In the genomic region with DNA sequence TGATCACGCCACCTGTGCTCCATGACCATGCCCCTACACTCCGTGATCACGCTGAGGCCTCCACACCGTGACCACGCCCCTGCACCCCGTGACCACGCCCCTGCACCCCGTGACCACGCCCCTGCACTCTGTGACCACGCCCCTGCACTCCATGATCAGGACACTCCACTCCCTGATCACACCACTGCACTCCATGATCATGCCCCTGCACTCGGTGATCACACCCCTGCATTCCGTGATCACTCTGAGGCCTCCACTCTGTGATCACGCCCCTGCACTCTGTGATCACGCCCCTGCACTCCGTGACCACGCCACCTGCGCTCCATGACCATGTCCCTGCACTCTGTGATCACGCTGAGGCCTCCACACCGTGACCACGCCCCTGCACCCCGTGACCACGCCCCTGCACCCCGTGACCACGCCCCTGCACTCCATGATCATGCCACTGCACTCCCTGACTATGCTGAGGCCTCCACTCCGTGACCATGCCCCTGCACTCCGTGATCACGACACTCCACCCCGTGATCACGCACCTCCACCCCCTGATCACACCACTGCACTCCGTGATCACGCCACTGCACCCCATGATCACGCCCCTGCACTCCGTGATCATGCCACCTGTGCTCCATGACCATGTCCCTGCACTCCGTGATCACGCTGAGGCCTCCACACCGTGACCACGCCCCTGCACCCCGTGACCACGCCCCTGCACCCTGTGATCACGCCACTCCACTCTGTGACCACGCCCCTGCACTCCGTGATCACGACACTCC, we compare ENCODE assay signal across 18 cellular contexts. TPM values are rescaled to one million over a fixed set of nuclear protein-coding genes. Genes with fewer than 3 reads are reported as not detected.
DNase-seq lines count a peak whose midpoint lies in the region; ATAC-seq and TF ChIP-seq lines count a peak whose summit lies in the region.
"Had no signal": no experiment of that assay in that cellular context is flagged by ENCODE, and none has a peak within 500 bp of the region (broad histone marks: within the 10 kb centered on the region; RNA-seq: fewer than 3 reads in every experiment).

No MANE protein-coding gene starts in this region.

- H4K91ac ChIP-seq in trophoblast cell (ENCODE audit: low read depth, low read length), result no peak overlapping the region

- POLR2A ChIA-PET in HCT116 (lab: Charles Lee), result no interaction called here

- no peak overlapping the region for H3K27ac ChIP-seq in BLaER1
- no peak overlapping the region for H3K27ac ChIP-seq in HCT116 (ENCODE audit: low read depth, low read length)
- no peak overlapping the region for H3K27ac ChIP-seq in trophoblast cell (ENCODE audit: low read depth, low read length)

- WGBS in trophoblast cell (ENCODE audit: extremely low coverage, insufficient coverage, insufficient read length), result no CpG with 5 or more reads among the region's 43 CpGs

- H3K23ac ChIP-seq in trophoblast cell (ENCODE audit: low read length), result no peak overlapping the region

- no TSS peak for BruUV-seq in HCT116 (replicated peaks; lab: Mats Ljungman, UMichigan)

- DNase-seq in HCT116 (ENCODE audit: low read depth, low spot score), result no peak
- DNase-seq in chondrocyte (ENCODE audit: low spot score), result peak; percentile 62
- DNase-seq in trophoblast cell, result no peak
- DNase-seq in activated T-cell treated with anti-CD3 and anti-CD28 coated beads for 4 hours, result no peak
- DNase-seq: ACHN, DMS79 treated with DMSO at 0.1 percent for 48 hours, H7, NCI-H1105, NCI-H187 treated with DMSO at 0.1 percent for 48 hours, NCI-H345, NCI-H524 treated with DMSO at 0.1 percent for 48 hours, PC-3, RPMI8226, SIG-M5 had no signal

- no peak overlapping the region for H4K8ac ChIP-seq in trophoblast cell (ENCODE audit: low read depth, low read length)

- H3K9ac ChIP-seq in BLaER1, result no peak overlapping the region
- no peak overlapping the region for H3K9ac ChIP-seq in HCT116 (ENCODE audit: low read length)
- H3K9ac ChIP-seq in trophoblast cell (ENCODE audit: low read length), result no peak overlapping the region

- RAD21 ChIA-PET in HCT116 (lab: Charles Lee; ENCODE audit: low non-redundant PET in 1 of 2, low total read pairs in 2 of 2, uncharacterized antibody in 2 of 2, unreplicated experiment in 2 of 2), result no interaction called here

- no peaks in the 10 kb centered on the region for H3K27me3 ChIP-seq in BLaER1
- H3K27me3 ChIP-seq in HCT116 (ENCODE audit: insufficient read depth, low read length), result no peaks in the 10 kb centered on the region
- no peaks in the 10 kb centered on the region for H3K27me3 ChIP-seq in trophoblast cell (ENCODE audit: insufficient read depth, low read length)

- H3K9me2 ChIP-seq in HCT116 (ENCODE audit: insufficient read depth), result no peaks in the 10 kb centered on the region

- no peaks in the 10 kb centered on the region for H3K36me3 ChIP-seq in BLaER1
- no peaks in the 10 kb centered on the region for H3K36me3 ChIP-seq in HCT116 (ENCODE audit: control insufficient read depth in 1 of 2, insufficient read depth in 2 of 2, low read length in 2 of 2)
- no peaks in the 10 kb centered on the region for H3K36me3 ChIP-seq in trophoblast cell (ENCODE audit: control insufficient read depth in 1 of 2, insufficient read depth in 2 of 2, low read length in 2 of 2)

- no peaks in the 10 kb centered on the region for H3K79me2 ChIP-seq in HCT116 (ENCODE audit: insufficient read depth, low read length)
- H3K79me2 ChIP-seq in trophoblast cell (ENCODE audit: control insufficient read depth, insufficient read depth, low read length, poor library complexity), result no peaks in the 10 kb centered on the region

- H3K4me3 ChIP-seq in BLaER1 (no peak overlapping the region), HCT116 (replicated peaks in 1 of 2; ENCODE audit: low read depth in 1 of 2, low read length in 2 of 2) (no peak overlapping the region), trophoblast cell (ENCODE audit: low read depth, low read length) (peak overlapping the region; percentile 30)

- no peak for TF ChIP-seq RAD21 in HCT116 (IDR thresholded peaks at IDR 0.05; ENCODE audit: low read depth)

- H4K12ac ChIP-seq in trophoblast cell (ENCODE audit: low read depth, low read length), result no peak overlapping the region

- H2AFZ ChIP-seq in HCT116 (ENCODE audit: low read depth, low read length, poor library complexity, severe bottlenecking) (no peak overlapping the region), trophoblast cell (ENCODE audit: insufficient read depth, low read length, poor library complexity) (no peak overlapping the region)

- TF ChIP-seq POLR2A in HCT116 (IDR thresholded peaks at IDR 0.05; ENCODE audit: borderline replicate concordance, extremely low read depth, insufficient read depth, insufficient read length), result no peak

- H3K4ac ChIP-seq in trophoblast cell (ENCODE audit: low read depth, low read length), result no peak overlapping the region

- H3K4me1 ChIP-seq in BLaER1 (peaks cover 83% of the 10 kb centered on the region), HCT116 (ENCODE audit: control insufficient read depth in 1 of 2, insufficient read depth in 2 of 2, low read length in 2 of 2) (peaks cover 0 to 5% of the 10 kb centered on the region in 2 experiments; a peak in 1 of 4 replicates), trophoblast cell (ENCODE audit: control insufficient read depth in 1 of 2, insufficient read depth in 2 of 2, low read length in 2 of 2) (no peaks in the 10 kb centered on the region)

- ATAC-seq in HCT116 (peak; percentile 57), GM21367 (IDR thresholded peaks at IDR 0.05; ENCODE audit: unreplicated experiment) (no peak), GM18867 (IDR thresholded peaks at IDR 0.05; ENCODE audit: unreplicated experiment) (no peak)
- ATAC-seq: PC-3, SK-N-SH treated with all-trans-retinoic acid at 6 μM for 48 hours had no signal

- H3K27me3 Mint-ChIP-seq in chondrocyte (ENCODE audit: low read depth), result peaks cover 3% of the 10 kb centered on the region

- H4K20me1 ChIP-seq in BLaER1 (peaks cover 57% of the 10 kb centered on the region), HCT116 (ENCODE audit: insufficient read depth) (no peaks in the 10 kb centered on the region)

- no peaks in the 10 kb centered on the region for H3K4me1 Mint-ChIP-seq in chondrocyte (ENCODE audit: low read depth)

- no peak overlapping the region for H3K27ac Mint-ChIP-seq in chondrocyte (ENCODE audit: unreplicated experiment)

- TF ChIP-seq CTCF in HCT116 (IDR thresholded peaks at IDR 0.05 in 2 of 3, conservative IDR thresholded peaks at IDR 0.05 in 1 of 3; ENCODE audit: borderline replicate concordance in 1 of 3, insufficient read depth in 1 of 3, low read depth in 2 of 3, low read length in 2 of 3) (no peak), chondrocyte (IDR thresholded peaks at IDR 0.05) (no peak)

- no peak overlapping the region for H2BK12ac ChIP-seq in trophoblast cell (ENCODE audit: low read length)

- H2AK5ac ChIP-seq in trophoblast cell (ENCODE audit: low read length), result no peak overlapping the region

- no peaks in the 10 kb centered on the region for H3K79me1 ChIP-seq in trophoblast cell (ENCODE audit: low read length)

- H3K9me3 ChIP-seq in BLaER1 (no peaks in the 10 kb centered on the region), HCT116 (ENCODE audit: control insufficient read depth in 1 of 2, insufficient read depth in 1 of 2, low read depth in 1 of 2, low read length in 2 of 2) (no peaks in the 10 kb centered on the region), trophoblast cell (ENCODE audit: insufficient read depth, low read depth, low read length) (peaks cover 6% of the 10 kb centered on the region)

- H3K18ac ChIP-seq in trophoblast cell (ENCODE audit: low read length), result no peak overlapping the region

- H2BK5ac ChIP-seq in trophoblast cell (ENCODE audit: low read depth, low read length, poor library complexity), result no peak overlapping the region

- H3K4me3 Mint-ChIP-seq in chondrocyte (ENCODE audit: unreplicated experiment), result no peak overlapping the region

- intact Hi-C loops in HCT116 (cut with micrococcal nuclease), result no loop called here

- H3K4me2 ChIP-seq in BLaER1 (peak overlapping the region; percentile 83), HCT116 (ENCODE audit: low read length) (no peak overlapping the region), trophoblast cell (ENCODE audit: low read length) (no peak overlapping the region)

- CTCF ChIA-PET in HCT116 (lab: Charles Lee), result no interaction called here

- no peak overlapping the region for H3K14ac ChIP-seq in trophoblast cell (ENCODE audit: low read length)

- no peak overlapping the region for H2BK120ac ChIP-seq in trophoblast cell (ENCODE audit: insufficient read depth, low read length, poor library complexity)

- no peaks in the 10 kb centered on the region for H3K36me3 Mint-ChIP-seq in chondrocyte (ENCODE audit: low read depth)

- no peaks in the 10 kb centered on the region for H3K9me3 Mint-ChIP-seq in chondrocyte (ENCODE audit: low read depth)

TF ChIP-seq in HCT116, 20 proteins besides CTCF, POLR2A, EP300 and RAD21:
- TF ChIP-seq SIN3A (IDR thresholded peaks at IDR 0.05; ENCODE audit: low read depth), result no peak
- TF ChIP-seq FOSL1 (IDR thresholded peaks at IDR 0.05; ENCODE audit: low read depth), result no peak

RNA-seq across cellular contexts. Expression of gene STK32C, which starts 27.7 kb away (rescaled TPM):
- total RNA-seq in HCT116 (2021; ENCODE audit: unreplicated experiment) (29.7 TPM), chondrocyte (15.8 to 17.9 TPM (median 17.2 TPM) in 3 replicates)
- polyA plus RNA-seq in HCT116 (2012), result 33.6 and 34.4 TPM in 2 replicates
- polyA plus RNA-seq in trophoblast cell (2013), result 3.3 and 3.8 TPM in 2 replicates

RNA-seq across cellular contexts. Expression of gene LRRC27, which starts 51.9 kb away (rescaled TPM):
- 4.1 TPM for total RNA-seq in HCT116 (2021; ENCODE audit: unreplicated experiment)
- 1.7 and 2.7 TPM in 2 replicates for polyA plus RNA-seq in HCT116 (2012)
- total RNA-seq in chondrocyte, result 10.2 to 14.4 TPM (median 13.2 TPM) in 3 replicates
- polyA plus RNA-seq in trophoblast cell (2013), result 4.4 and 4.9 TPM in 2 replicates
